Comparison of ENCODE assay signal across 23 cellular contexts in genomic region chr6:22891930-22892329, GRCh38.
A peak's percentile ranks its signal among the peaks of the same experiment; 100 is the strongest.
DNase-seq lines count a peak whose midpoint lies in the region; ATAC-seq and TF ChIP-seq lines count a peak whose summit lies in the region.
"Had no signal": no experiment of that assay in that cellular context is flagged by ENCODE, and none has a peak within 500 bp of the region (broad histone marks: within the 10 kb centered on the region; RNA-seq: fewer than 3 reads in every experiment).

No MANE protein-coding gene starts in this region.

- H3K9me3 ChIP-seq in PC-3 (ENCODE audit: low read length) (no peaks in the 10 kb centered on the region), breast epithelium (no peaks in the 10 kb centered on the region), mesenchymal stem cell (ENCODE audit: control insufficient read depth, low read length) (no peaks in the 10 kb centered on the region), suprapubic skin (no peaks in the 10 kb centered on the region)

- H3K9me2 ChIP-seq in PC-3 (replicated peaks; ENCODE audit: low read length) = no peaks in the 10 kb centered on the region

- H3K36me3 ChIP-seq in PC-3 (ENCODE audit: low read depth, low read length) (no peaks in the 10 kb centered on the region), breast epithelium (no peaks in the 10 kb centered on the region), mesenchymal stem cell (ENCODE audit: control insufficient read depth in 1 of 2, insufficient read depth in 2 of 2, low read depth in 1 of 2, low read length in 2 of 2) (no peaks in the 10 kb centered on the region), suprapubic skin (no peaks in the 10 kb centered on the region)
- H3K36me3 ChIP-seq: neural progenitor cell had no signal

- no peak overlapping the region for H2BK12ac ChIP-seq in mesenchymal stem cell (ENCODE audit: low read length in 2 of 2)

- ATAC-seq in PC-3 (no peak), GM19395 (IDR thresholded peaks at IDR 0.05; ENCODE audit: unreplicated experiment) (no peak)
- ATAC-seq: activated T-cell treated with anti-CD3 and anti-CD28 coated beads, Interleukin-2, amount 50 U/mL, for 72 hours; stimulated activated naive CD8-positive, alpha-beta T cell treated with anti-CD3 and anti-CD28 coated beads, Interleukin-15, Interleukin-2, amounts not matched to agents 100 U/mL and 50 U/mL, for 24 hours had no signal

- H3F3A ChIP-seq in PC-3 (ENCODE audit: low read length, unreplicated experiment) = no peaks in the 10 kb centered on the region

- TF ChIP-seq CTCF in PC-3 (conservative IDR thresholded peaks at IDR 0.05; ENCODE audit: low read depth, low read length) (no peak), breast epithelium (IDR thresholded peaks at IDR 0.05) (no peak), suprapubic skin (IDR thresholded peaks at IDR 0.05) (no peak), glutamatergic neuron (IDR thresholded peaks at IDR 0.05; ENCODE audit: partially characterized antibody, unreplicated experiment) (no peak)

- no peak overlapping the region for H2BK5ac ChIP-seq in mesenchymal stem cell (ENCODE audit: low read depth, low read length, poor library complexity, severe bottlenecking)

- H3K36me3 Mint-ChIP-seq in glutamatergic neuron (ENCODE audit: unreplicated experiment) = no peaks in the 10 kb centered on the region
- H3K36me3 Mint-ChIP-seq: activated naive CD4-positive, alpha-beta T cell treated with anti-CD3 and anti-CD28 coated beads, Interleukin-2, amount 50 U/mL, for 24 hours; IgD-negative memory B cell; neural progenitor cell had no signal

- peak overlapping the region; percentile 8 to 43 for H3K18ac ChIP-seq in mesenchymal stem cell (ENCODE audit: low read depth in 1 of 2, low read length in 2 of 2)

- H3K27me3 ChIP-seq in PC-3 (ENCODE audit: low read length) (no peaks in the 10 kb centered on the region), breast epithelium (no peaks in the 10 kb centered on the region), mesenchymal stem cell (ENCODE audit: control insufficient read depth in 1 of 2, insufficient read depth in 1 of 2, low read length in 2 of 2) (no peaks in the 10 kb centered on the region), suprapubic skin (no peaks in the 10 kb centered on the region)
- H3K27me3 ChIP-seq: neural progenitor cell had no signal

- H3K4me3 Mint-ChIP-seq in glutamatergic neuron (ENCODE audit: unreplicated experiment) = no peak overlapping the region
- H3K4me3 Mint-ChIP-seq: activated naive CD4-positive, alpha-beta T cell treated with anti-CD3 and anti-CD28 coated beads, Interleukin-2, amount 50 U/mL, for 24 hours; activated T-cell treated with anti-CD3 and anti-CD28 coated beads, Interleukin-2, amount 50 U/mL, for 72 hours; B cell; H9; IgD-negative memory B cell; neural progenitor cell had no signal

- no peak for TF ChIP-seq POLR2A in breast epithelium (IDR thresholded peaks at IDR 0.05)
- TF ChIP-seq POLR2A in suprapubic skin (IDR thresholded peaks at IDR 0.05) = no peak

- no peak overlapping the region for H3K23ac ChIP-seq in mesenchymal stem cell (ENCODE audit: low read length in 2 of 2)

- intact Hi-C loops in PC-3 (cut with micrococcal nuclease) (no loop called here), breast epithelium (cut with DNase I; ENCODE audit: low total_unique reads) (no loop called here)

- H3K4me1 ChIP-seq in PC-3 (ENCODE audit: insufficient read depth, low read length) = peaks cover 30% of the 10 kb centered on the region
- no peaks in the 10 kb centered on the region for H3K4me1 ChIP-seq in breast epithelium
- H3K4me1 ChIP-seq in mesenchymal stem cell (ENCODE audit: control insufficient read depth, insufficient read depth, low read depth, low read length) = no peaks in the 10 kb centered on the region
- H3K4me1 ChIP-seq in suprapubic skin = peaks cover 8% of the 10 kb centered on the region
- H3K4me1 ChIP-seq: neural progenitor cell had no signal

- DNase-seq in PC-3 (no peak), breast epithelium (ENCODE audit: low spot score in 2 of 2) (no peak), mesenchymal stem cell (no peak), suprapubic skin (ENCODE audit: low spot score in 2 of 2) (no peak), glutamatergic neuron (no peak), NCI-H128 (lab: John Stamatoyannopoulos, UW; ENCODE audit: unreplicated experiment) (no peak)
- DNase-seq: activated CD8-positive, alpha-beta memory T cell treated with anti-CD3 and anti-CD28 coated beads for 24 hours; activated T-cell treated with anti-CD3 and anti-CD28 coated beads, Interleukin-2, amount 50 U/mL, for 72 hours; COR-L47; H9; midbrain; NCI-H1930; NCI-H510A; retina; SHP77 treated with DMSO at 0.1 percent for 48 hours; stimulated activated CD4-positive, alpha-beta T cell treated with anti-CD3 and anti-CD28 coated beads, Interleukin-1b, Interleukin-23, amount 100 ng/mL, for 48 hours; stimulated activated naive CD8-positive, alpha-beta T cell treated with anti-CD3 and anti-CD28 coated beads, Interleukin-15, Interleukin-2, amounts not matched to agents 100 U/mL and 50 U/mL, for 24 hours; T-helper 2 cell had no signal

- no peak overlapping the region for H2BK120ac ChIP-seq in mesenchymal stem cell (ENCODE audit: low read depth, low read length)

- H4K8ac ChIP-seq in mesenchymal stem cell (ENCODE audit: low read length) = no peak overlapping the region

- H3K27me3 Mint-ChIP-seq in glutamatergic neuron (ENCODE audit: unreplicated experiment) = no peaks in the 10 kb centered on the region
- H3K27me3 Mint-ChIP-seq: activated naive CD4-positive, alpha-beta T cell treated with anti-CD3 and anti-CD28 coated beads, Interleukin-2, amount 50 U/mL, for 24 hours; B cell; IgD-negative memory B cell had no signal

- 93% methylated on average over 4 of the region's 4 CpGs for WGBS in mesenchymal stem cell
- WGBS in suprapubic skin = 77% methylated on average over 4 of the region's 4 CpGs

- H4K91ac ChIP-seq in mesenchymal stem cell (ENCODE audit: low read length) = no peak overlapping the region

- H4K20me1 ChIP-seq in PC-3 (ENCODE audit: low read length) = no peaks in the 10 kb centered on the region

- H3K4me2 ChIP-seq in PC-3 (ENCODE audit: low read length) (peak overlapping the region; percentile 42), mesenchymal stem cell (ENCODE audit: low read length, poor library complexity, severe bottlenecking) (no peak overlapping the region)
- H3K4me2 ChIP-seq: neural progenitor cell had no signal

- H3K9ac ChIP-seq in PC-3 (ENCODE audit: low read length) (peak overlapping the region; percentile 46), mesenchymal stem cell (ENCODE audit: low read length) (peak overlapping the region; percentile 67)
- H3K9ac ChIP-seq: neural progenitor cell had no signal

- H3K9me3 Mint-ChIP-seq in glutamatergic neuron (ENCODE audit: unreplicated experiment) = no peaks in the 10 kb centered on the region
- H3K9me3 Mint-ChIP-seq: activated naive CD4-positive, alpha-beta T cell treated with anti-CD3 and anti-CD28 coated beads, Interleukin-2, amount 50 U/mL, for 24 hours; activated T-cell treated with anti-CD3 and anti-CD28 coated beads, Interleukin-2, amount 50 U/mL, for 72 hours; H9; IgD-negative memory B cell; neural progenitor cell had no signal

- CTCF ChIA-PET in PC-3 (lab: Charles Lee) = no interaction called here

- H3K79me1 ChIP-seq in mesenchymal stem cell (replicated peaks; ENCODE audit: low read length, poor library complexity, severe bottlenecking) = no peaks in the 10 kb centered on the region

- POLR2A ChIA-PET in PC-3 (lab: Charles Lee; ENCODE audit: unreplicated experiment) = interaction anchor here (0.6 to 0.7 kb wide), 2 partner anchors 39 to 533 kb away, joined by 3 to 6 read pairs; no protein-coding TSS in a partner anchor

- H3K79me2 ChIP-seq in PC-3 (ENCODE audit: low read length) = no peaks in the 10 kb centered on the region

- no peak overlapping the region for H3K4ac ChIP-seq in mesenchymal stem cell (ENCODE audit: low read depth in 1 of 2, low read length in 2 of 2)

- no peaks in the 10 kb centered on the region for H3K4me1 Mint-ChIP-seq in glutamatergic neuron (ENCODE audit: low read depth, unreplicated experiment)
- H3K4me1 Mint-ChIP-seq: activated naive CD4-positive, alpha-beta T cell treated with anti-CD3 and anti-CD28 coated beads, Interleukin-2, amount 50 U/mL, for 24 hours; B cell; IgD-negative memory B cell had no signal

- H2AK5ac ChIP-seq in mesenchymal stem cell (ENCODE audit: low read length, severe bottlenecking) = no peak overlapping the region

- H3K27ac ChIP-seq in PC-3 (ENCODE audit: low read length) (peak overlapping the region; percentile 90), breast epithelium (peak overlapping the region; percentile 78 to 84), mesenchymal stem cell (ENCODE audit: low read length, poor library complexity, severe bottlenecking) (peak overlapping the region; percentile 85), suprapubic skin (peak overlapping the region; percentile 65)
- H3K27ac ChIP-seq: neural progenitor cell had no signal

- no peak overlapping the region for H3K14ac ChIP-seq in mesenchymal stem cell (ENCODE audit: low read length in 2 of 2)

- H3K4me3 ChIP-seq in PC-3 (ENCODE audit: low read length) = no peak overlapping the region
- H3K4me3 ChIP-seq in breast epithelium = no peak overlapping the region
- H3K4me3 ChIP-seq in mesenchymal stem cell (ENCODE audit: insufficient read depth in 1 of 2, low read depth in 1 of 2, low read length in 2 of 2) = no peak overlapping the region
- no peak overlapping the region for H3K4me3 ChIP-seq in suprapubic skin
- H3K4me3 ChIP-seq: neural progenitor cell had no signal

- H2BK15ac ChIP-seq in mesenchymal stem cell (ENCODE audit: low read depth, poor library complexity, severe bottlenecking) = no peak overlapping the region

- H2AFZ ChIP-seq in PC-3 (ENCODE audit: low read length) = peak overlapping the region; percentile 66
- no peak overlapping the region for H2AFZ ChIP-seq in mesenchymal stem cell (ENCODE audit: low read depth, low read length)
- H2AFZ ChIP-seq: neural progenitor cell had no signal

- BruUV-seq in PC-3 (replicated peaks; lab: Mats Ljungman, UMichigan) = no TSS peak

- TF ChIP-seq EP300 in suprapubic skin (IDR thresholded peaks at IDR 0.05) = no peak

- H3K27ac Mint-ChIP-seq in glutamatergic neuron (ENCODE audit: unreplicated experiment) = no peak overlapping the region
- H3K27ac Mint-ChIP-seq: activated naive CD4-positive, alpha-beta T cell treated with anti-CD3 and anti-CD28 coated beads, Interleukin-2, amount 50 U/mL, for 24 hours; activated T-cell treated with anti-CD3 and anti-CD28 coated beads, Interleukin-2, amount 50 U/mL, for 72 hours; B cell; H9; IgD-negative memory B cell; neural progenitor cell had no signal
